In the genomic region with DNA sequence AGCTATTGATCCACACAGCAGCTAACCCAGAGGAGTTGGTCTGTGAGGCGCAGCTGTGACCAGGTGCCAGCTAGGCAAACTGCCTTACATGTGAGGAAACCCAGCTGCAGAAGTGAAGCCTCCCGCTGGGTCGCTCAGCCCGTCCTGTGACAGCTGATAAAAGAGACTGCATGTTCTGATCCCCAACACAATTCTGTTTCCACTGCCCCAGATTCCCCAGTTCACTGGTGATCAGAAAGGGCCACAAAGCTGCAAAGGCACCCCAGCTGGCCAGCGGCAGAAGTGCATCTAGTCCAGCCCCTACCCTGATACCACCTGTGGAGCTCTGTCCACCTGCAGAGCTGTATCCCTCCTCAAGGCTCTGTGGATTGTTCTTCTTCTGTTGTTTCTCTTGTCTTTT, we compare ENCODE assay signal across 12 cellular contexts.
DNase-seq lines count a peak whose midpoint lies in the region; ATAC-seq and TF ChIP-seq lines count a peak whose summit lies in the region.
"Had no signal": no experiment of that assay in that cellular context is flagged by ENCODE, and none has a peak within 500 bp of the region (broad histone marks: within the 10 kb centered on the region; RNA-seq: fewer than 3 reads in every experiment).

No MANE protein-coding gene starts in this region.

- ATAC-seq in mucosa of descending colon, result no peak
- ATAC-seq in HG03571 (IDR thresholded peaks at IDR 0.05; ENCODE audit: unreplicated experiment), result no peak

- H3K9me3 ChIP-seq in Karpas-422 (ENCODE audit: low read length) (no peaks in the 10 kb centered on the region), ectodermal cell (ENCODE audit: control insufficient read depth, low read length) (no peaks in the 10 kb centered on the region), mucosa of descending colon (no peaks in the 10 kb centered on the region)
- H3K9me3 ChIP-seq: stomach had no signal

- DNase-seq in NCI-H2227 (lab: John Stamatoyannopoulos, UW; ENCODE audit: unreplicated experiment), result peak; percentile 7
- no peak for DNase-seq in NCI-H2227 treated with DMSO at 0.1 percent for 48 hours (lab: John Stamatoyannopoulos, UW)
- DNase-seq in Karpas-422, result peak; percentile 59
- no peak for DNase-seq in mucosa of descending colon
- DNase-seq in hypothalamus (lab: John Stamatoyannopoulos, UW), result no peak
- no peak for DNase-seq in activated naive CD4-positive, alpha-beta T cell treated with anti-CD3 and anti-CD28 coated beads, Interleukin-2, amount 10 ng/mL, durations not matched to agents 7 days and 5 days
- DNase-seq: anterior cingulate cortex, foreskin melanocyte, MV-4-11, stomach had no signal

- H3K79me2 ChIP-seq in Karpas-422 (ENCODE audit: low read length), result peaks cover 30% of the 10 kb centered on the region

- H3K9ac ChIP-seq in Karpas-422 (ENCODE audit: low read length), result no peak overlapping the region

- no peak overlapping the region for H3K27ac Mint-ChIP-seq in activated naive CD4-positive, alpha-beta T cell treated with anti-CD3 and anti-CD28 coated beads, Interleukin-2, amount 10 ng/mL, durations not matched to agents 7 days and 5 days

- H3K4me3 Mint-ChIP-seq in activated naive CD4-positive, alpha-beta T cell treated with anti-CD3 and anti-CD28 coated beads, Interleukin-2, amount 10 ng/mL, durations not matched to agents 7 days and 5 days, result no peak overlapping the region

- H3K27me3 ChIP-seq in Karpas-422 (ENCODE audit: low read length) (no peaks in the 10 kb centered on the region), ectodermal cell (ENCODE audit: control insufficient read depth, insufficient read depth, low read length, poor library complexity, severe bottlenecking) (no peaks in the 10 kb centered on the region)
- H3K27me3 ChIP-seq: stomach had no signal

- H3K9me2 ChIP-seq in Karpas-422 (replicated peaks; ENCODE audit: insufficient read depth, low read length), result no peaks in the 10 kb centered on the region

- H3K36me3 Mint-ChIP-seq in activated naive CD4-positive, alpha-beta T cell treated with anti-CD3 and anti-CD28 coated beads, Interleukin-2, amount 10 ng/mL, durations not matched to agents 7 days and 5 days, result peaks cover 10% of the 10 kb centered on the region

- no peak overlapping the region for H2AFZ ChIP-seq in Karpas-422 (ENCODE audit: low read length)

- peak; percentile 8 for TF ChIP-seq CTCF in mucosa of descending colon (IDR thresholded peaks at IDR 0.05)

- 59 to 61% methylated on average over 5 of the region's 5 CpGs for WGBS in ectodermal cell, 2 experiments

- H3K9me3 Mint-ChIP-seq in activated naive CD4-positive, alpha-beta T cell treated with anti-CD3 and anti-CD28 coated beads, Interleukin-2, amount 10 ng/mL, durations not matched to agents 7 days and 5 days, result no peaks in the 10 kb centered on the region

- CTCF ChIA-PET in activated naive CD4-positive, alpha-beta T cell treated with anti-CD3 and anti-CD28 coated beads, Interleukin-2, amount 10 ng/mL, durations not matched to agents 7 days and 5 days (lab: Charles Lee), result no interaction called here

- no peak overlapping the region for H3K4me2 ChIP-seq in Karpas-422 (ENCODE audit: low read depth, low read length, poor library complexity, severe bottlenecking)

- H3K27ac ChIP-seq in Karpas-422 (ENCODE audit: low read length) (no peak overlapping the region), ectodermal cell (ENCODE audit: insufficient read depth, low read depth, low read length, poor library complexity, severe bottlenecking) (peak overlapping the region; percentile 2)
- H3K27ac ChIP-seq: stomach had no signal

- H4K20me1 ChIP-seq in Karpas-422 (ENCODE audit: insufficient read depth, low read depth, low read length), result no peaks in the 10 kb centered on the region

- H3K4me1 Mint-ChIP-seq in activated naive CD4-positive, alpha-beta T cell treated with anti-CD3 and anti-CD28 coated beads, Interleukin-2, amount 10 ng/mL, durations not matched to agents 7 days and 5 days, result peaks cover 4% of the 10 kb centered on the region

- peaks cover 9% of the 10 kb centered on the region; the same call in 1 of the 2 replicates for H3K36me3 ChIP-seq in Karpas-422 (ENCODE audit: insufficient read depth, low read length)
- no peaks in the 10 kb centered on the region for H3K36me3 ChIP-seq in ectodermal cell (ENCODE audit: control insufficient read depth, insufficient read depth, low read length)
- H3K36me3 ChIP-seq in mucosa of descending colon (ENCODE audit: low read depth), result no peaks in the 10 kb centered on the region

- H3K4me3 ChIP-seq in Karpas-422 (ENCODE audit: low read length) (no peak overlapping the region), ectodermal cell (ENCODE audit: insufficient read depth, low read depth, low read length) (no peak overlapping the region), mucosa of descending colon (no peak overlapping the region)
- H3K4me3 ChIP-seq: stomach had no signal

- H3K27me3 Mint-ChIP-seq in activated naive CD4-positive, alpha-beta T cell treated with anti-CD3 and anti-CD28 coated beads, Interleukin-2, amount 10 ng/mL, durations not matched to agents 7 days and 5 days, result no peaks in the 10 kb centered on the region

- H3K4me1 ChIP-seq in Karpas-422 (ENCODE audit: low read length) (peaks cover 18% of the 10 kb centered on the region), ectodermal cell (ENCODE audit: control insufficient read depth, insufficient read depth, low read length) (peaks cover 17% of the 10 kb centered on the region), mucosa of descending colon (ENCODE audit: low read depth) (no peaks in the 10 kb centered on the region)

- intact Hi-C loops in mucosa of descending colon (cut with DNase I, micrococcal nuclease), result no loop called here

Comparison
In these comparisons a context has a peak if more than half of its experiments do, and no peak if none do; other contexts are left out.
1. DNase-seq: peak in NCI-H2227 (single experiment) and Karpas-422 (single experiment); none in NCI-H2227 treated with DMSO at 0.1 percent for 48 hours (single experiment), mucosa of descending colon (0 of 3), hypothalamus (0 of 51) and activated naive CD4-positive, alpha-beta T cell treated with anti-CD3 and anti-CD28 coated beads, Interleukin-2, amount 10 ng/mL, durations not matched to agents 7 days and 5 days (single experiment).